Comparison of ENCODE assay signal across 9 cellular contexts in genomic region chr11:116224154-116224888, GRCh38.
DNase-seq lines count a peak whose midpoint lies in the region; ATAC-seq and TF ChIP-seq lines count a peak whose summit lies in the region.
"Had no signal": no experiment of that assay in that cellular context is flagged by ENCODE, and none has a peak within 500 bp of the region (broad histone marks: within the 10 kb centered on the region; RNA-seq: fewer than 3 reads in every experiment).

No MANE protein-coding gene starts in this region.

- intact Hi-C loops in right lobe of liver (cut with DNase I) (no loop called here), vagina (cut with DNase I) (no loop called here)

- H3K4me3 ChIP-seq in choroid plexus epithelial cell (ENCODE audit: low read depth, low read length) (no peak overlapping the region), right lobe of liver (no peak overlapping the region), vagina (no peak overlapping the region)

- no peak overlapping the region for H3K27ac ChIP-seq in right lobe of liver
- no peak overlapping the region for H3K27ac ChIP-seq in vagina

- H3K36me3 ChIP-seq in right lobe of liver (no peaks in the 10 kb centered on the region), vagina (no peaks in the 10 kb centered on the region)

- H3K4me3 Mint-ChIP-seq in stimulated activated naive B cell treated with anti-CD40 and anti-IgM and Interleukin-4, amounts not matched to agents 10 μg/mL and 1 μg/mL and 100 μg/mL, for 72 hours, result no peak overlapping the region

- TF ChIP-seq CTCF in choroid plexus epithelial cell (conservative IDR thresholded peaks at IDR 0.05; ENCODE audit: low read depth, low read length) (peak; percentile 75), right lobe of liver (IDR thresholded peaks at IDR 0.05) (peak; percentile 32 to 68 (median 63)), vagina (IDR thresholded peaks at IDR 0.05) (peak in 1 of 3 experiments; percentile 38)

- H3K9me3 Mint-ChIP-seq in stimulated activated naive B cell treated with anti-CD40 and anti-IgM and Interleukin-4, amounts not matched to agents 10 μg/mL and 1 μg/mL and 100 μg/mL, for 72 hours, result peaks cover 0 to 3% of the 10 kb centered on the region in 2 donors

- H3K36me3 Mint-ChIP-seq in stimulated activated naive B cell treated with anti-CD40 and anti-IgM and Interleukin-4, amounts not matched to agents 10 μg/mL and 1 μg/mL and 100 μg/mL, for 72 hours, result no peaks in the 10 kb centered on the region
- H3K36me3 Mint-ChIP-seq: activated naive CD4-positive, alpha-beta T cell treated with anti-CD3 and anti-CD28 coated beads, Interleukin-2, amount 50 U/mL, for 72 hours had no signal

- H3K27ac Mint-ChIP-seq in stimulated activated naive B cell treated with anti-CD40 and anti-IgM and Interleukin-4, amounts not matched to agents 10 μg/mL and 1 μg/mL and 100 μg/mL, for 72 hours, result no peak overlapping the region
- H3K27ac Mint-ChIP-seq: activated naive CD4-positive, alpha-beta T cell treated with anti-CD3 and anti-CD28 coated beads, Interleukin-2, amount 50 U/mL, for 72 hours had no signal

- peak; percentile 18 for DNase-seq in NK-92 treated with Interleukin-12 subunit alpha and Interleukin-12 subunit beta, amount 100 ng/mL, for 24 hours (lab: John Stamatoyannopoulos, UW)
- DNase-seq in NK-92 (lab: John Stamatoyannopoulos, UW; ENCODE audit: unreplicated experiment) (no peak), LoVo (ENCODE audit: low spot score) (peak; percentile 29), choroid plexus epithelial cell (ENCODE audit: low read depth) (peak; percentile 43), right lobe of liver (peak in 1 of 3 donors; percentile 32), vagina (ENCODE audit: extremely low spot score in 2 of 2) (no peak)
- DNase-seq in stimulated activated naive B cell treated with anti-CD40 and anti-IgM and Interleukin-4, amounts not matched to agents 10 μg/mL and 1 μg/mL and 100 μg/mL, for 72 hours, result no peak

- no peaks in the 10 kb centered on the region for H3K9me3 ChIP-seq in right lobe of liver
- H3K9me3 ChIP-seq in vagina, result no peaks in the 10 kb centered on the region

- H3K4me1 Mint-ChIP-seq in stimulated activated naive B cell treated with anti-CD40 and anti-IgM and Interleukin-4, amounts not matched to agents 10 μg/mL and 1 μg/mL and 100 μg/mL, for 72 hours, result no peaks in the 10 kb centered on the region

- H3K27me3 ChIP-seq in right lobe of liver, result no peaks in the 10 kb centered on the region
- H3K27me3 ChIP-seq in vagina, result no peaks in the 10 kb centered on the region

- 13% methylated on average over 7 of the region's 10 CpGs for WGBS in right lobe of liver (ENCODE audit: insufficient coverage, low coverage, low lambda C conversion rate, missing lambda C conversion rate)

- TF ChIP-seq POLR2A in right lobe of liver (IDR thresholded peaks at IDR 0.05) (no peak), vagina (IDR thresholded peaks at IDR 0.05) (no peak)

- H3K27me3 Mint-ChIP-seq in stimulated activated naive B cell treated with anti-CD40 and anti-IgM and Interleukin-4, amounts not matched to agents 10 μg/mL and 1 μg/mL and 100 μg/mL, for 72 hours, result peaks cover 17 to 22% of the 10 kb centered on the region in 2 donors

- H3K4me1 ChIP-seq in right lobe of liver (no peaks in the 10 kb centered on the region), vagina (no peaks in the 10 kb centered on the region)

- peak; percentile 78 for ATAC-seq in SK-N-SH treated with all-trans-retinoic acid at 6 μM for 48 hours
- ATAC-seq in right lobe of liver, result peak; percentile 63 to 78 (median 68)
- peak; percentile 52 to 64 for ATAC-seq in stimulated activated naive B cell treated with anti-CD40 and anti-IgM and Interleukin-4, amounts not matched to agents 10 μg/mL and 1 μg/mL and 100 μg/mL, for 72 hours (replicated peaks)

TF ChIP-seq in SK-N-SH treated with all-trans-retinoic acid at 6 μM for 48 hours, 23 proteins besides CTCF, POLR2A, EP300 and RAD21:
- TF ChIP-seq ZC3H10 (CRISPR knock-in tag; IDR thresholded peaks at IDR 0.05) (no peak), GLIS3 (CRISPR knock-in tag; IDR thresholded peaks at IDR 0.05) (no peak), ZFP30 (CRISPR knock-in tag; IDR thresholded peaks at IDR 0.05) (no peak), ZNF565 (CRISPR knock-in tag; conservative IDR thresholded peaks at IDR 0.05; ENCODE audit: low read depth) (no peak), ESRRG (CRISPR knock-in tag; IDR thresholded peaks at IDR 0.05) (no peak), CSDC2 (CRISPR knock-in tag; IDR thresholded peaks at IDR 0.05) (no peak), ZNF70 (CRISPR knock-in tag; IDR thresholded peaks at IDR 0.05) (no peak), SNAI2 (CRISPR knock-in tag; IDR thresholded peaks at IDR 0.05) (no peak), RARB (CRISPR knock-in tag; IDR thresholded peaks at IDR 0.05) (no peak), TCF4 (CRISPR knock-in tag; IDR thresholded peaks at IDR 0.05; ENCODE audit: borderline replicate concordance) (no peak), ZNF8 (CRISPR knock-in tag; IDR thresholded peaks at IDR 0.05) (no peak), ZFP3 (CRISPR knock-in tag; IDR thresholded peaks at IDR 0.05) (no peak), POU6F1 (CRISPR knock-in tag; IDR thresholded peaks at IDR 0.05; ENCODE audit: borderline replicate concordance, low read depth) (no peak), CREB5 (CRISPR knock-in tag; IDR thresholded peaks at IDR 0.05; ENCODE audit: low read depth) (no peak), CSRNP3 (CRISPR knock-in tag; IDR thresholded peaks at IDR 0.05) (no peak), ISL1 (CRISPR knock-in tag; IDR thresholded peaks at IDR 0.05) (no peak)

Comparison
In these comparisons a context has a peak if more than half of its experiments do, and no peak if none do; other contexts are left out.
1. DNase-seq: peak in NK-92 treated with Interleukin-12 subunit alpha and Interleukin-12 subunit beta, amount 100 ng/mL, for 24 hours (single experiment), LoVo (single experiment) and choroid plexus epithelial cell (single experiment); none in NK-92 (single experiment), stimulated activated naive B cell treated with anti-CD40 and anti-IgM and Interleukin-4, amounts not matched to agents 10 μg/mL and 1 μg/mL and 100 μg/mL, for 72 hours (single experiment) and vagina (0 of 2).
2. Peak in every context shown above with its lines, with median percentiles within 50 percentile points of each other: ATAC-seq.